ENCODE assay signal across 1 cellular context in genomic region chr10:80266513-80266863, GRCh38.
TF ChIP-seq lines count a peak whose summit lies in the region.

No MANE protein-coding gene starts in this region.

TF ChIP-seq in HepG2, 621 proteins besides CTCF, POLR2A, EP300 and RAD21 (continued from another document):
- TF ChIP-seq, protein P1, sequence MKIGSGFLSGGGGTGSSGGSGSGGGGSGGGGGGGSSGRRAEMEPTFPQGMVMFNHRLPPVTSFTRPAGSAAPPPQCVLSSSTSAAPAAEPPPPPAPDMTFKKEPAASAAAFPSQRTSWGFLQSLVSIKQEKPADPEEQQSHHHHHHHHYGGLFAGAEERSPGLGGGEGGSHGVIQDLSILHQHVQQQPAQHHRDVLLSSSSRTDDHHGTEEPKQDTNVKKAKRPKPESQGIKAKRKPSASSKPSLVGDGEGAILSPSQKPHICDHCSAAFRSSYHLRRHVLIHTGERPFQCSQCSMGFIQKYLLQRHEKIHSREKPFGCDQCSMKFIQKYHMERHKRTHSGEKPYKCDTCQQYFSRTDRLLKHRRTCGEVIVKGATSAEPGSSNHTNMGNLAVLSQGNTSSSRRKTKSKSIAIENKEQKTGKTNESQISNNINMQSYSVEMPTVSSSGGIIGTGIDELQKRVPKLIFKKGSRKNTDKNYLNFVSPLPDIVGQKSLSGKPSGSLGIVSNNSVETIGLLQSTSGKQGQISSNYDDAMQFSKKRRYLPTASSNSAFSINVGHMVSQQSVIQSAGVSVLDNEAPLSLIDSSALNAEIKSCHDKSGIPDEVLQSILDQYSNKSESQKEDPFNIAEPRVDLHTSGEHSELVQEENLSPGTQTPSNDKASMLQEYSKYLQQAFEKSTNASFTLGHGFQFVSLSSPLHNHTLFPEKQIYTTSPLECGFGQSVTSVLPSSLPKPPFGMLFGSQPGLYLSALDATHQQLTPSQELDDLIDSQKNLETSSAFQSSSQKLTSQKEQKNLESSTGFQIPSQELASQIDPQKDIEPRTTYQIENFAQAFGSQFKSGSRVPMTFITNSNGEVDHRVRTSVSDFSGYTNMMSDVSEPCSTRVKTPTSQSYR (CRISPR knock-in tag; IDR thresholded peaks at IDR 0.05; ENCODE audit: borderline replicate concordance): peak; percentile 37; the same call in 1 of the 2 replicates
- TF ChIP-seq ZFAT (CRISPR knock-in tag; conservative IDR thresholded peaks at IDR 0.05) (no peak), ZKSCAN5 (CRISPR knock-in tag; IDR thresholded peaks at IDR 0.05) (no peak), GFI1 (CRISPR knock-in tag; IDR thresholded peaks at IDR 0.05; ENCODE audit: borderline replicate concordance) (no peak), PCBP2 (optimal IDR thresholded peaks at IDR 0.05; ENCODE audit: low read depth, low read length, poor library complexity, severe bottlenecking) (no peak), ZSCAN12 (CRISPR knock-in tag; IDR thresholded peaks at IDR 0.05) (no peak), HCFC1 (IDR thresholded peaks at IDR 0.05; ENCODE audit: low read depth, low read length) (no peak), ZNF761 (CRISPR knock-in tag; conservative IDR thresholded peaks at IDR 0.05) (no peak), SSRP1 (CRISPR knock-in tag; IDR thresholded peaks at IDR 0.05) (no peak), ZNF7 (CRISPR knock-in tag; IDR thresholded peaks at IDR 0.05) (no peak), RAD51 (IDR thresholded peaks at IDR 0.05; ENCODE audit: borderline replicate concordance) (no peak), CHCHD3 (CRISPR knock-in tag; IDR thresholded peaks at IDR 0.05) (no peak), SUZ12 (IDR thresholded peaks at IDR 0.05; ENCODE audit: low read depth, low read length) (no peak)
